In the genomic region with DNA sequence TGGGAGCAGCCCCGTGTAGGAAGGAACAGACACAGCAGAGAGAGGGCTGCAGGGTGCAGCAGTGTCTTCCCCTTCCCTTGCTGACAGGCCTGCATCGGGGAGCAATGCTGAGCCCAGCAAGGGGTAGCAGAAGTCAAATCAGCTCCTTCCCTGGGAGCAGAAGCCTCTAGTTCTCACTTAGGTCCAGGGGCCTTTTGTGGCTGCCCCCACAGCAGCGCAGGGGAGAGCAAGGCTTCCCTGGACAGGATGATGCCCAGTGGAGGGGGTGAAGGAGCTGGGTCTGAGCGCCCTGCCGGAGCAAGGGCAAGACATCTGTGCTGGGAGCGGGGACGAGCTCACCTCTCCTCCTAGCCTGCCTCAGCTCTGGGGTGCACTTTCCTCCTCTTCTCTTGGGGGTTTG, we compare ENCODE assay signal across 11 cellular contexts. TPM values are rescaled to one million over a fixed set of nuclear protein-coding genes. Genes with fewer than 3 reads are reported as not detected.
DNase-seq lines count a peak whose midpoint lies in the region; TF ChIP-seq lines count a peak whose summit lies in the region.
"Had no signal": no experiment of that assay in that cellular context is flagged by ENCODE, and none has a peak within 500 bp of the region (broad histone marks: within the 10 kb centered on the region; RNA-seq: fewer than 3 reads in every experiment).

No MANE protein-coding gene starts in this region.

- H3K4me1 ChIP-seq in subcutaneous abdominal adipose tissue (ENCODE audit: control insufficient read depth in 5 of 5, insufficient read depth in 5 of 5, low read length in 5 of 5) (peaks cover 0 to 20% (median 4%) of the 10 kb centered on the region in 5 donors), ovary (ENCODE audit: insufficient read depth) (no peaks in the 10 kb centered on the region)

- peaks cover 0 to 11% (median 0%) of the 10 kb centered on the region in 5 donors for H3K36me3 ChIP-seq in subcutaneous abdominal adipose tissue (ENCODE audit: control insufficient read depth in 5 of 5, insufficient read depth in 5 of 5, low read length in 5 of 5)
- H3K36me3 ChIP-seq in ovary = no peaks in the 10 kb centered on the region

- intact Hi-C loops in ovary (cut with DNase I) = no loop called here

- no peaks in the 10 kb centered on the region for H3K9me3 Mint-ChIP-seq in activated CD4-positive, alpha-beta T cell treated with anti-CD3 and anti-CD28 coated beads, Interleukin-2, amount 10 ng/mL, durations not matched to agents 7 days and 5 days
- H3K9me3 Mint-ChIP-seq in T-helper 2 cell treated with Interferon-gamma antibody and Interleukin-4, amounts not matched to agents 5 μg/mL and 100 μg/mL, for 36 hours = no peaks in the 10 kb centered on the region
- no peaks in the 10 kb centered on the region for H3K9me3 Mint-ChIP-seq in immature natural killer cell
- H3K9me3 Mint-ChIP-seq in osteocyte (ENCODE audit: unreplicated experiment) = no peaks in the 10 kb centered on the region

- POLR2A ChIA-PET in activated CD4-positive, alpha-beta T cell treated with anti-CD3 and anti-CD28 coated beads, Interleukin-2, amount 10 ng/mL, durations not matched to agents 7 days and 5 days (lab: Charles Lee) = interaction anchor here (0.6 to 0.8 kb wide), 2 partner anchors 13 to 103 kb away, joined by 3 to 7 read pairs; no protein-coding TSS in a partner anchor

- DNase-seq in activated CD4-positive, alpha-beta T cell treated with anti-CD3 and anti-CD28 coated beads, Interleukin-2, amount 10 ng/mL, durations not matched to agents 7 days and 5 days = peak; percentile 25
- DNase-seq in activated CD4-positive, alpha-beta T cell treated with anti-CD3 and anti-CD28 coated beads for 1 hour = no peak
- DNase-seq in T-helper 2 cell treated with Interferon-gamma antibody and Interleukin-4, amounts not matched to agents 5 μg/mL and 100 μg/mL, for 36 hours (ENCODE audit: low spot score) = no peak
- DNase-seq in immature natural killer cell (no peak), NCI-H526 treated with DMSO at 0.1 percent for 48 hours (lab: John Stamatoyannopoulos, UW) (no peak), ovary (no peak), osteocyte (ENCODE audit: extremely low spot score, unreplicated experiment) (no peak)
- DNase-seq: IMR-90 had no signal

- CTCF ChIA-PET in activated CD4-positive, alpha-beta T cell treated with anti-CD3 and anti-CD28 coated beads, Interleukin-2, amount 10 ng/mL, durations not matched to agents 7 days and 5 days (lab: Charles Lee) = interaction anchor here (1.0 to 9.5 kb wide), 15 partner anchors 11 to 145 kb away, joined by 3 to 93 read pairs (median 9); partner anchors contain the start of genes ANKRD63 and INAFM2

- peak overlapping the region; percentile 31 to 59 (median 43) for H3K4me3 ChIP-seq in subcutaneous abdominal adipose tissue (ENCODE audit: low read depth in 1 of 5, low read length in 5 of 5)
- no peak overlapping the region for H3K4me3 ChIP-seq in ovary

- H3K4me3 Mint-ChIP-seq in activated CD4-positive, alpha-beta T cell treated with anti-CD3 and anti-CD28 coated beads, Interleukin-2, amount 10 ng/mL, durations not matched to agents 7 days and 5 days = peak overlapping the region; percentile 99
- H3K4me3 Mint-ChIP-seq in T-helper 2 cell treated with Interferon-gamma antibody and Interleukin-4, amounts not matched to agents 5 μg/mL and 100 μg/mL, for 36 hours = peak overlapping the region; percentile 95
- peak overlapping the region; percentile 94 to 99 (median 97) for H3K4me3 Mint-ChIP-seq in immature natural killer cell
- no peak overlapping the region for H3K4me3 Mint-ChIP-seq in osteocyte (ENCODE audit: unreplicated experiment)

- peak overlapping the region in 3 of 5 donors; percentile 12 to 46 (median 23) for H3K9ac ChIP-seq in subcutaneous abdominal adipose tissue (ENCODE audit: low read length in 5 of 5)

- H3K27me3 Mint-ChIP-seq in activated CD4-positive, alpha-beta T cell treated with anti-CD3 and anti-CD28 coated beads, Interleukin-2, amount 10 ng/mL, durations not matched to agents 7 days and 5 days = peaks cover 4% of the 10 kb centered on the region
- H3K27me3 Mint-ChIP-seq in T-helper 2 cell treated with Interferon-gamma antibody and Interleukin-4, amounts not matched to agents 5 μg/mL and 100 μg/mL, for 36 hours (ENCODE audit: low read depth) = peaks cover 8% of the 10 kb centered on the region
- H3K27me3 Mint-ChIP-seq in immature natural killer cell (ENCODE audit: low read depth in 3 of 3) (peaks cover 0 to 5% (median 4%) of the 10 kb centered on the region in 3 donors), osteocyte (ENCODE audit: unreplicated experiment) (peaks cover 17% of the 10 kb centered on the region)

- peaks cover 42% of the 10 kb centered on the region for H3K4me1 Mint-ChIP-seq in activated CD4-positive, alpha-beta T cell treated with anti-CD3 and anti-CD28 coated beads, Interleukin-2, amount 10 ng/mL, durations not matched to agents 7 days and 5 days
- H3K4me1 Mint-ChIP-seq in T-helper 2 cell treated with Interferon-gamma antibody and Interleukin-4, amounts not matched to agents 5 μg/mL and 100 μg/mL, for 36 hours (ENCODE audit: low read depth) = peaks cover 33% of the 10 kb centered on the region
- H3K4me1 Mint-ChIP-seq in immature natural killer cell (peaks cover 61 to 65% of the 10 kb centered on the region in 2 donors), osteocyte (ENCODE audit: unreplicated experiment) (peaks cover 2% of the 10 kb centered on the region)

- TF ChIP-seq CTCF in ovary (IDR thresholded peaks at IDR 0.05) (no peak), osteocyte (IDR thresholded peaks at IDR 0.05) (no peak)

- TF ChIP-seq EP300 in ovary (IDR thresholded peaks at IDR 0.05) = no peak

- H3K9me3 ChIP-seq in subcutaneous abdominal adipose tissue (ENCODE audit: control insufficient read depth in 5 of 5, low read length in 5 of 5) (no peaks in the 10 kb centered on the region), ovary (no peaks in the 10 kb centered on the region)

- H3K27me3 ChIP-seq in subcutaneous abdominal adipose tissue (ENCODE audit: control insufficient read depth in 5 of 5, insufficient read depth in 4 of 5, low read length in 5 of 5) = peaks cover 0 to 9% (median 3%) of the 10 kb centered on the region in 5 donors
- H3K27me3 ChIP-seq in ovary = no peaks in the 10 kb centered on the region

- peaks cover 26% of the 10 kb centered on the region for H3K36me3 Mint-ChIP-seq in activated CD4-positive, alpha-beta T cell treated with anti-CD3 and anti-CD28 coated beads, Interleukin-2, amount 10 ng/mL, durations not matched to agents 7 days and 5 days (ENCODE audit: low read depth)
- H3K36me3 Mint-ChIP-seq in T-helper 2 cell treated with Interferon-gamma antibody and Interleukin-4, amounts not matched to agents 5 μg/mL and 100 μg/mL, for 36 hours (ENCODE audit: low read depth) = peaks cover 13% of the 10 kb centered on the region
- H3K36me3 Mint-ChIP-seq in immature natural killer cell (peaks cover 0 to 10% (median 0%) of the 10 kb centered on the region in 3 donors), osteocyte (ENCODE audit: unreplicated experiment) (no peaks in the 10 kb centered on the region)

- H3K27ac Mint-ChIP-seq in activated CD4-positive, alpha-beta T cell treated with anti-CD3 and anti-CD28 coated beads, Interleukin-2, amount 10 ng/mL, durations not matched to agents 7 days and 5 days = peak overlapping the region; percentile 98
- peak overlapping the region; percentile 64 for H3K27ac Mint-ChIP-seq in T-helper 2 cell treated with Interferon-gamma antibody and Interleukin-4, amounts not matched to agents 5 μg/mL and 100 μg/mL, for 36 hours
- H3K27ac Mint-ChIP-seq in immature natural killer cell (peak overlapping the region; percentile 90 to 97 (median 94)), osteocyte (ENCODE audit: unreplicated experiment) (no peak overlapping the region)

- H3K27ac ChIP-seq in subcutaneous abdominal adipose tissue (ENCODE audit: low read depth, low read length) (no peak overlapping the region), ovary (no peak overlapping the region)

- 75 to 85% (median 77%) methylated on average over 7 of the region's 7 CpGs for WGBS in ovary, 3 donors

- no peak for TF ChIP-seq POLR2A in ovary (IDR thresholded peaks at IDR 0.05)

RNA-seq across cellular contexts. Expression of gene PLCB2, which starts 0.8 kb away (rescaled TPM):
- total RNA-seq in activated CD4-positive, alpha-beta T cell treated with anti-CD3 and anti-CD28 coated beads, Interleukin-2, amount 10 ng/mL, durations not matched to agents 7 days and 5 days = 100 to 1,000 TPM; 195 to 196 TPM
- polyA plus RNA-seq in immature natural killer cell (10 to 100 TPM; 18.0 to 57.0 (median 24.2) TPM), ovary (1 to 10 TPM; 3.2 to 8.6 TPM)
- total RNA-seq in ovary (10 to 100 TPM in 1 of 7 donors, 1 to 10 TPM in 6; 1.9 to 13.9 (median 6.0) TPM), osteocyte (0.40 and 1.2 TPM in 2 replicates)

RNA-seq across cellular contexts. Expression of gene INAFM2, which starts 16.6 kb away (rescaled TPM):
- 1 to 10 TPM; 6.6 to 8.5 TPM for total RNA-seq in activated CD4-positive, alpha-beta T cell treated with anti-CD3 and anti-CD28 coated beads, Interleukin-2, amount 10 ng/mL, durations not matched to agents 7 days and 5 days
- 1 to 10 TPM; 3.2 to 3.5 (median 3.2) TPM for polyA plus RNA-seq in immature natural killer cell
- total RNA-seq in ovary = 10 to 100 TPM in 6 of 7 donors, 1 to 10 TPM in 1; 8.1 to 50.6 (median 30.6) TPM
- 10 to 100 TPM in 1 of 2 donors, 1 to 10 TPM in 1; 7.4 to 31.2 TPM for polyA plus RNA-seq in ovary
- 69.0 and 70.3 TPM in 2 replicates for total RNA-seq in osteocyte

RNA-seq across cellular contexts. Expression of gene ANKRD63, which starts 24.0 kb away (rescaled TPM):
- total RNA-seq in activated CD4-positive, alpha-beta T cell treated with anti-CD3 and anti-CD28 coated beads, Interleukin-2, amount 10 ng/mL, durations not matched to agents 7 days and 5 days = under 1 TPM in 1 of 2 experiments, not detected in 1; 0.17 TPM
- polyA plus RNA-seq in immature natural killer cell (not detected), ovary (not detected)
- total RNA-seq in ovary (under 1 TPM in 1 of 7 donors, not detected in 6; 0.27 TPM), osteocyte (0.30 and 0.42 TPM in 2 replicates)
- total RNA-seq: epithelial cell of proximal tubule, IMR-90, left lobe of liver had no signal
- polyA plus RNA-seq: IMR-90 had no signal

RNA-seq across cellular contexts. Expression of gene CCDC9B, which starts 33.8 kb away (rescaled TPM):
- total RNA-seq in activated CD4-positive, alpha-beta T cell treated with anti-CD3 and anti-CD28 coated beads, Interleukin-2, amount 10 ng/mL, durations not matched to agents 7 days and 5 days = 1 to 10 TPM in 1 of 2 experiments, under 1 TPM in 1; 0.81 to 1.0 TPM
- under 1 TPM in 2 of 3 donors, not detected in 1; 0.09 to 0.46 TPM for polyA plus RNA-seq in immature natural killer cell
- 10 to 100 TPM in 4 of 7 donors, 1 to 10 TPM in 3; 1.8 to 22.2 (median 12.7) TPM for total RNA-seq in ovary
- 1 to 10 TPM; 2.9 to 4.3 TPM for polyA plus RNA-seq in ovary
- total RNA-seq in osteocyte = 18.0 and 21.6 TPM in 2 replicates

RNA-seq across cellular contexts. Expression of gene PHGR1, which starts 43.9 kb away (rescaled TPM):
- not detected for total RNA-seq in activated CD4-positive, alpha-beta T cell treated with anti-CD3 and anti-CD28 coated beads, Interleukin-2, amount 10 ng/mL, durations not matched to agents 7 days and 5 days
- not detected for polyA plus RNA-seq in immature natural killer cell
- 1 to 10 TPM in 1 of 7 donors, not detected in 6; 4.5 TPM for total RNA-seq in ovary
- polyA plus RNA-seq in ovary = under 1 TPM in 1 of 2 donors, not detected in 1; 0.96 TPM
- not detected in 2 replicates for total RNA-seq in osteocyte
- total RNA-seq: epithelial cell of proximal tubule, IMR-90, left lobe of liver had no signal
- polyA plus RNA-seq: IMR-90 had no signal

Comparison
In these comparisons a context has a peak if more than half of its experiments do, and no peak if none do; other contexts are left out.
1. RNA of gene PLCB2, which starts 0.8 kb away (total RNA-seq): 195 to 196 TPM in activated CD4-positive, alpha-beta T cell treated with anti-CD3 and anti-CD28 coated beads, Interleukin-2, amount 10 ng/mL, durations not matched to agents 7 days and 5 days; 1.9 to 13.9 TPM in ovary and 0.40 to 1.2 TPM in osteocyte; every median in the first group is over 10 times any median in the second.